Comparison of ENCODE assay signal across 1 cellular context in the genomic region with DNA sequence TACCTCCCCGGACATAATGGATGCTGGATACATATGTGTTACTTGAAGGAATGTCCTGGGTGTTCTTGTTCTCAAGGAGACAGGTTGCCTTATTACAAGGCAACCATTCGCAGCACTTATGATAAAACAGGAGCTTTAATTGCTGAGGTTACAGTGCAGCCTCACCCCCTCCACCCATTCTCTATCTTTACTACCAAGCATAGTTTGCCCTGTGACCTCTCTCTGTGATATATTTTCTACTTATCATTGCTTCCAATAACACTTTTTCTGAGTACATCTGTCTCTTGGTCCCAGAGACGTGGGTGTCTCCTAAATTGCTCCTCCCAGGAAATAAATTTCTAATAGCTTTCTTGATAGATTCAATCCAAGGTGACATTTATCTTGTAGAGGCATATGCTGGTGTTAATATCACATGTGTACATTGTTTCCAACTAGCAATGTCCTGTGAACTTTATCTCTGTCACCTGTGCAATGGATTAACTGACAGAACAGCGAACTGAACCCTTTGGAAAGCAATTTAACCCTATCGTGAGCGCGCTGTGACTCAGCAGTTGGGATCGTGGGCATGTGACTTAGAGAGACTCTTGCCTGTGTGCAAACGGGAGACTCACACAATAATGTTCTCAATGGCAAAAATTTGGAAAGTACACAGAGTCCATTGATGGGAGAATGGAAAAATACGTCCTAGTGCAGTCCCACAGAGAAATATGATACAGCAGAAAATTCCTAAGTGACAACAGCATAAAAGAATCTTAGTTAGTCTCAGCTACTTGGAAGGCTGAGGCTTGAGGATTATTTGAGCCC.
TF ChIP-seq lines count a peak whose summit lies in the region.

No MANE protein-coding gene starts in this region.

TF ChIP-seq in K562, 482 proteins besides CTCF, POLR2A, EP300 and RAD21 (continues in another document):
- TF ChIP-seq, protein P1, sequence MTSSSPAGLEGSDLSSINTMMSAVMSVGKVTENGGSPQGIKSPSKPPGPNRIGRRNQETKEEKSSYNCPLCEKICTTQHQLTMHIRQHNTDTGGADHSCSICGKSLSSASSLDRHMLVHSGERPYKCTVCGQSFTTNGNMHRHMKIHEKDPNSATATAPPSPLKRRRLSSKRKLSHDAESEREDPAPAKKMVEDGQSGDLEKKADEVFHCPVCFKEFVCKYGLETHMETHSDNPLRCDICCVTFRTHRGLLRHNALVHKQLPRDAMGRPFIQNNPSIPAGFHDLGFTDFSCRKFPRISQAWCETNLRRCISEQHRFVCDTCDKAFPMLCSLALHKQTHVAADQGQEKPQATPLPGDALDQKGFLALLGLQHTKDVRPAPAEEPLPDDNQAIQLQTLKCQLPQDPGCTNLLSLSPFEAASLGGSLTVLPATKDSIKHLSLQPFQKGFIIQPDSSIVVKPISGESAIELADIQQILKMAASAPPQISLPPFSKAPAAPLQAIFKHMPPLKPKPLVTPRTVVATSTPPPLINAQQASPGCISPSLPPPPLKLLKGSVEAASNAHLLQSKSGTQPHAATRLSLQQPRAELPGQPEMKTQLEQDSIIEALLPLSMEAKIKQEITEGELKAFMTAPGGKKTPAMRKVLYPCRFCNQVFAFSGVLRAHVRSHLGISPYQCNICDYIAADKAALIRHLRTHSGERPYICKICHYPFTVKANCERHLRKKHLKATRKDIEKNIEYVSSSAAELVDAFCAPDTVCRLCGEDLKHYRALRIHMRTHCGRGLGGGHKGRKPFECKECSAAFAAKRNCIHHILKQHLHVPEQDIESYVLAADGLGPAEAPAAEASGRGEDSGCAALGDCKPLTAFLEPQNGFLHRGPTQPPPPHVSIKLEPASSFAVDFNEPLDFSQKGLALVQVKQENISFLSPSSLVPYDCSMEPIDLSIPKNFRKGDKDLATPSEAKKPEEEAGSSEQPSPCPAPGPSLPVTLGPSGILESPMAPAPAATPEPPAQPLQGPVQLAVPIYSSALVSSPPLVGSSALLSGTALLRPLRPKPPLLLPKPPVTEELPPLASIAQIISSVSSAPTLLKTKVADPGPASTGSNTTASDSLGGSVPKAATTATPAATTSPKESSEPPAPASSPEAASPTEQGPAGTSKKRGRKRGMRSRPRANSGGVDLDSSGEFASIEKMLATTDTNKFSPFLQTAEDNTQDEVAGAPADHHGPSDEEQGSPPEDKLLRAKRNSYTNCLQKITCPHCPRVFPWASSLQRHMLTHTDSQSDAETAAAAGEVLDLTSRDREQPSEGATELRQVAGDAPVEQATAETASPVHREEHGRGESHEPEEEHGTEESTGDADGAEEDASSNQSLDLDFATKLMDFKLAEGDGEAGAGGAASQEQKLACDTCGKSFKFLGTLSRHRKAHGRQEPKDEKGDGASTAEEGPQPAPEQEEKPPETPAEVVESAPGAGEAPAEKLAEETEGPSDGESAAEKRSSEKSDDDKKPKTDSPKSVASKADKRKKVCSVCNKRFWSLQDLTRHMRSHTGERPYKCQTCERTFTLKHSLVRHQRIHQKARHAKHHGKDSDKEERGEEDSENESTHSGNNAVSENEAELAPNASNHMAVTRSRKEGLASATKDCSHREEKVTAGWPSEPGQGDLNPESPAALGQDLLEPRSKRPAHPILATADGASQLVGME (CRISPR knock-in tag; IDR thresholded peaks at IDR 0.05) = no peak
- TF ChIP-seq, protein P2, sequence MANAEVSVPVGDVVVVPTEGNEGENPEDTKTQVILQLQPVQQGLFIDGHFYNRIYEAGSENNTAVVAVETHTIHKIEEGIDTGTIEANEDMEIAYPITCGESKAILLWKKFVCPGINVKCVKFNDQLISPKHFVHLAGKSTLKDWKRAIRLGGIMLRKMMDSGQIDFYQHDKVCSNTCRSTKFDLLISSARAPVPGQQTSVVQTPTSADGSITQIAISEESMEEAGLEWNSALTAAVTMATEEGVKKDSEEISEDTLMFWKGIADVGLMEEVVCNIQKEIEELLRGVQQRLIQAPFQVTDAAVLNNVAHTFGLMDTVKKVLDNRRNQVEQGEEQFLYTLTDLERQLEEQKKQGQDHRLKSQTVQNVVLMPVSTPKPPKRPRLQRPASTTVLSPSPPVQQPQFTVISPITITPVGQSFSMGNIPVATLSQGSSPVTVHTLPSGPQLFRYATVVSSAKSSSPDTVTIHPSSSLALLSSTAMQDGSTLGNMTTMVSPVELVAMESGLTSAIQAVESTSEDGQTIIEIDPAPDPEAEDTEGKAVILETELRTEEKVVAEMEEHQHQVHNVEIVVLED (CRISPR knock-in tag; IDR thresholded peaks at IDR 0.05) = 0 out of 2 replicates have a peak, but pooled peaks have one; percentile 24
- TF ChIP-seq DACH1 (IDR thresholded peaks at IDR 0.05; ENCODE audit: partially characterized antibody) = peak; percentile 97
- TF ChIP-seq, protein P3, sequence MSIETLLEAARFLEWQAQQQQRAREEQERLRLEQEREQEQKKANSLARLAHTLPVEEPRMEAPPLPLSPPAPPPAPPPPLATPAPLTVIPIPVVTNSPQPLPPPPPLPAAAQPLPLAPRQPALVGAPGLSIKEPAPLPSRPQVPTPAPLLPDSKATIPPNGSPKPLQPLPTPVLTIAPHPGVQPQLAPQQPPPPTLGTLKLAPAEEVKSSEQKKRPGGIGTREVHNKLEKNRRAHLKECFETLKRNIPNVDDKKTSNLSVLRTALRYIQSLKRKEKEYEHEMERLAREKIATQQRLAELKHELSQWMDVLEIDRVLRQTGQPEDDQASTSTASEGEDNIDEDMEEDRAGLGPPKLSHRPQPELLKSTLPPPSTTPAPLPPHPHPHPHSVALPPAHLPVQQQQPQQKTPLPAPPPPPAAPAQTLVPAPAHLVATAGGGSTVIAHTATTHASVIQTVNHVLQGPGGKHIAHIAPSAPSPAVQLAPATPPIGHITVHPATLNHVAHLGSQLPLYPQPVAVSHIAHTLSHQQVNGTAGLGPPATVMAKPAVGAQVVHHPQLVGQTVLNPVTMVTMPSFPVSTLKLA (conservative IDR thresholded peaks at IDR 0.05) = peak; percentile 63 to 79
- no peak; the same call in 1 of the 2 replicates for TF ChIP-seq MYBL2 (IDR thresholded peaks at IDR 0.05; ENCODE audit: low read depth)
- TF ChIP-seq MYBL2 (CRISPR knock-in tag; IDR thresholded peaks at IDR 0.05; ENCODE audit: borderline replicate concordance) = no peak
- TF ChIP-seq, protein P4, sequence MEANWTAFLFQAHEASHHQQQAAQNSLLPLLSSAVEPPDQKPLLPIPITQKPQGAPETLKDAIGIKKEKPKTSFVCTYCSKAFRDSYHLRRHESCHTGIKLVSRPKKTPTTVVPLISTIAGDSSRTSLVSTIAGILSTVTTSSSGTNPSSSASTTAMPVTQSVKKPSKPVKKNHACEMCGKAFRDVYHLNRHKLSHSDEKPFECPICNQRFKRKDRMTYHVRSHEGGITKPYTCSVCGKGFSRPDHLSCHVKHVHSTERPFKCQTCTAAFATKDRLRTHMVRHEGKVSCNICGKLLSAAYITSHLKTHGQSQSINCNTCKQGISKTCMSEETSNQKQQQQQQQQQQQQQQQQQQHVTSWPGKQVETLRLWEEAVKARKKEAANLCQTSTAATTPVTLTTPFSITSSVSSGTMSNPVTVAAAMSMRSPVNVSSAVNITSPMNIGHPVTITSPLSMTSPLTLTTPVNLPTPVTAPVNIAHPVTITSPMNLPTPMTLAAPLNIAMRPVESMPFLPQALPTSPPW (CRISPR knock-in tag; IDR thresholded peaks at IDR 0.05) = peak; percentile 20; the same call in 1 of the 2 replicates
- peak; percentile 93 for TF ChIP-seq ZEB2 (IDR thresholded peaks at IDR 0.05)
- peak; percentile 32; the same call in 1 of the 2 replicates for TF ChIP-seq EP400 (IDR thresholded peaks at IDR 0.05)
- TF ChIP-seq RBM34 (IDR thresholded peaks at IDR 0.05; ENCODE audit: borderline replicate concordance, insufficient read depth, low read length) = no peak
- peak; percentile 63; the same call in 1 of the 2 replicates for TF ChIP-seq OTX1 (CRISPR knock-in tag; IDR thresholded peaks at IDR 0.05)
- TF ChIP-seq CTBP1 (IDR thresholded peaks at IDR 0.05; ENCODE audit: borderline replicate concordance) = peak; percentile 75
- TF ChIP-seq PTRF (tag; IDR thresholded peaks at IDR 0.05) = no peak
- peak; percentile 72 for TF ChIP-seq JUND (IDR thresholded peaks at IDR 0.05; ENCODE audit: borderline replicate concordance, low read depth, low read length)
- no peak; the same call in 1 of the 3 replicates for TF ChIP-seq JUND (tag; IDR thresholded peaks at IDR 0.05; ENCODE audit: borderline replicate concordance, low read depth, low read length)
- TF ChIP-seq, protein P5, sequence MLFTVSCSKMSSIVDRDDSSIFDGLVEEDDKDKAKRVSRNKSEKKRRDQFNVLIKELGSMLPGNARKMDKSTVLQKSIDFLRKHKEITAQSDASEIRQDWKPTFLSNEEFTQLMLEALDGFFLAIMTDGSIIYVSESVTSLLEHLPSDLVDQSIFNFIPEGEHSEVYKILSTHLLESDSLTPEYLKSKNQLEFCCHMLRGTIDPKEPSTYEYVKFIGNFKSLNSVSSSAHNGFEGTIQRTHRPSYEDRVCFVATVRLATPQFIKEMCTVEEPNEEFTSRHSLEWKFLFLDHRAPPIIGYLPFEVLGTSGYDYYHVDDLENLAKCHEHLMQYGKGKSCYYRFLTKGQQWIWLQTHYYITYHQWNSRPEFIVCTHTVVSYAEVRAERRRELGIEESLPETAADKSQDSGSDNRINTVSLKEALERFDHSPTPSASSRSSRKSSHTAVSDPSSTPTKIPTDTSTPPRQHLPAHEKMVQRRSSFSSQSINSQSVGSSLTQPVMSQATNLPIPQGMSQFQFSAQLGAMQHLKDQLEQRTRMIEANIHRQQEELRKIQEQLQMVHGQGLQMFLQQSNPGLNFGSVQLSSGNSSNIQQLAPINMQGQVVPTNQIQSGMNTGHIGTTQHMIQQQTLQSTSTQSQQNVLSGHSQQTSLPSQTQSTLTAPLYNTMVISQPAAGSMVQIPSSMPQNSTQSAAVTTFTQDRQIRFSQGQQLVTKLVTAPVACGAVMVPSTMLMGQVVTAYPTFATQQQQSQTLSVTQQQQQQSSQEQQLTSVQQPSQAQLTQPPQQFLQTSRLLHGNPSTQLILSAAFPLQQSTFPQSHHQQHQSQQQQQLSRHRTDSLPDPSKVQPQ (CRISPR knock-in tag; IDR thresholded peaks at IDR 0.05; ENCODE audit: borderline replicate concordance) = no peak
- 0 out of 2 replicates have a peak, but pooled peaks have one; percentile 33 for TF ChIP-seq EHMT2 (IDR thresholded peaks at IDR 0.05)
- TF ChIP-seq ZNF316 (IDR thresholded peaks at IDR 0.05) = peak; percentile 93
- TF ChIP-seq MAFK (IDR thresholded peaks at IDR 0.05; ENCODE audit: low read length) = peak; percentile 89
- TF ChIP-seq TEAD4 (IDR thresholded peaks at IDR 0.05; ENCODE audit: low read length) = peak; percentile 94
- no peak for TF ChIP-seq TEAD4 (CRISPR knock-in tag; IDR thresholded peaks at IDR 0.05; ENCODE audit: borderline replicate concordance)
- peak; percentile 78; the same call in 1 of the 2 replicates for TF ChIP-seq SMARCC2 (IDR thresholded peaks at IDR 0.05; ENCODE audit: low read depth)
- peak; percentile 92 for TF ChIP-seq C11orf30 (IDR thresholded peaks at IDR 0.05; ENCODE audit: low read depth)
- 0 out of 2 replicates have a peak, but pooled peaks have one; percentile 49 for TF ChIP-seq ZNF41 (CRISPR knock-in tag; conservative IDR thresholded peaks at IDR 0.05)
- peak; percentile 42; the same call in 1 of the 2 replicates for TF ChIP-seq CREM (IDR thresholded peaks at IDR 0.05; ENCODE audit: low read depth)
- 0 out of 2 replicates have a peak, but pooled peaks have one; percentile 72 for TF ChIP-seq ZNF583 (CRISPR knock-in tag; IDR thresholded peaks at IDR 0.05)
- TF ChIP-seq ZNF134 (CRISPR knock-in tag; conservative IDR thresholded peaks at IDR 0.05) = 0 out of 2 replicates have a peak, but pooled peaks have one; percentile 16
- peak; percentile 63; the same call in 1 of the 2 replicates for TF ChIP-seq BACH1 (tag; IDR thresholded peaks at IDR 0.05)
- TF ChIP-seq NFIC (IDR thresholded peaks at IDR 0.05) = peak; percentile 81
- TF ChIP-seq, protein P6, sequence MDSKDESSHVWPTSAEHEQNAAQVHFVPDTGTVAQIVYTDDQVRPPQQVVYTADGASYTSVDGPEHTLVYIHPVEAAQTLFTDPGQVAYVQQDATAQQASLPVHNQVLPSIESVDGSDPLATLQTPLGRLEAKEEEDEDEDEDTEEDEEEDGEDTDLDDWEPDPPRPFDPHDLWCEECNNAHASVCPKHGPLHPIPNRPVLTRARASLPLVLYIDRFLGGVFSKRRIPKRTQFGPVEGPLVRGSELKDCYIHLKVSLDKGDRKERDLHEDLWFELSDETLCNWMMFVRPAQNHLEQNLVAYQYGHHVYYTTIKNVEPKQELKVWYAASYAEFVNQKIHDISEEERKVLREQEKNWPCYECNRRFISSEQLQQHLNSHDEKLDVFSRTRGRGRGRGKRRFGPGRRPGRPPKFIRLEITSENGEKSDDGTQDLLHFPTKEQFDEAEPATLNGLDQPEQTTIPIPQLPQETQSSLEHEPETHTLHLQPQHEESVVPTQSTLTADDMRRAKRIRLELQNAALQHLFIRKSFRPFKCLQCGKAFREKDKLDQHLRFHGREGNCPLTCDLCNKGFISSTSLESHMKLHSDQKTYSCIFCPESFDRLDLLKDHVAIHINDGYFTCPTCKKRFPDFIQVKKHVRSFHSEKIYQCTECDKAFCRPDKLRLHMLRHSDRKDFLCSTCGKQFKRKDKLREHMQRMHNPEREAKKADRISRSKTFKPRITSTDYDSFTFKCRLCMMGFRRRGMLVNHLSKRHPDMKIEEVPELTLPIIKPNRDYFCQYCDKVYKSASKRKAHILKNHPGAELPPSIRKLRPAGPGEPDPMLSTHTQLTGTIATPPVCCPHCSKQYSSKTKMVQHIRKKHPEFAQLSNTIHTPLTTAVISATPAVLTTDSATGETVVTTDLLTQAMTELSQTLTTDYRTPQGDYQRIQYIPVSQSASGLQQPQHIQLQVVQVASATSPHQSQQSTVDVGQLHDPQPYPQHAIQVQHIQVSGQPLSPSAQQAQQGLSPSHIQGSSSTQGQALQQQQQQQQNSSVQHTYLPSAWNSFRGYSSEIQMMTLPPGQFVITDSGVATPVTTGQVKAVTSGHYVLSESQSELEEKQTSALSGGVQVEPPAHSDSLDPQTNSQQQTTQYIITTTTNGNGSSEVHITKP (IDR thresholded peaks at IDR 0.05; ENCODE audit: partially characterized antibody) = peak; percentile 31
- TF ChIP-seq, protein P7, sequence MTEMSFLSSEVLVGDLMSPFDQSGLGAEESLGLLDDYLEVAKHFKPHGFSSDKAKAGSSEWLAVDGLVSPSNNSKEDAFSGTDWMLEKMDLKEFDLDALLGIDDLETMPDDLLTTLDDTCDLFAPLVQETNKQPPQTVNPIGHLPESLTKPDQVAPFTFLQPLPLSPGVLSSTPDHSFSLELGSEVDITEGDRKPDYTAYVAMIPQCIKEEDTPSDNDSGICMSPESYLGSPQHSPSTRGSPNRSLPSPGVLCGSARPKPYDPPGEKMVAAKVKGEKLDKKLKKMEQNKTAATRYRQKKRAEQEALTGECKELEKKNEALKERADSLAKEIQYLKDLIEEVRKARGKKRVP (CRISPR knock-in tag; IDR thresholded peaks at IDR 0.05) = 0 out of 2 replicates have a peak, but pooled peaks have one; percentile 24
- TF ChIP-seq CXXC5 (CRISPR knock-in tag; IDR thresholded peaks at IDR 0.05) = peak; percentile 67
- TF ChIP-seq ZNF717 (CRISPR knock-in tag; IDR thresholded peaks at IDR 0.05) = no peak
- peak; percentile 13 for TF ChIP-seq NEUROD1 (IDR thresholded peaks at IDR 0.05; ENCODE audit: borderline replicate concordance, low read depth, low read length, partially characterized antibody)
- TF ChIP-seq SOX6 (IDR thresholded peaks at IDR 0.05) = peak; percentile 93
- TF ChIP-seq NR2C1 (IDR thresholded peaks at IDR 0.05) = peak; percentile 75
- TF ChIP-seq NR2C1 (tag; IDR thresholded peaks at IDR 0.05) = peak; percentile 61
- TF ChIP-seq RNF2 (IDR thresholded peaks at IDR 0.05) = peak; percentile 61; the same call in 1 of the 2 replicates
- TF ChIP-seq SP2 (IDR thresholded peaks at IDR 0.05; ENCODE audit: extremely low read depth, low read depth, low read length, poor library complexity, severe bottlenecking) = no peak
- TF ChIP-seq ADNP (tag; IDR thresholded peaks at IDR 0.05) = peak; percentile 39; the same call in 1 of the 2 replicates
